ENCODE assay signal across 19 cellular contexts in the genomic region with DNA sequence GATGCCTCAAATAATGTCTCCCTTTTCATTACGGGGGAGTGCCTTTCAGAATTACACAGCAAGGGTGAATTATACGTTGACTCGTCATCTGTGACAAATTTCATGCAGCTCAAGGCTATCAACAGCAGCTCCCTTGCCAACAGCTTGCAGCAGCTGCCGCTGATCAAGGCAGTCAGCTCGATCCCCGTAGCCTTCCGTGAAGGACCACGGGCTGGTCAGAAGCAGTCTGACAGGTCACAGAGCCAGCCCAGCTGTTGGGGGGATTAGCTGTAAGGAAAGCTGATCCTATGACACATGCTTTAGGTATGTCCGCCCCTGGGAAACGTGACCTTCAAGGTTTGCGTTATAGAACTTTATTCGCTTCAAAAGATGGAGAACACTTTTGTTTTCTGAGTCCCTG.
DNase-seq lines count a peak whose midpoint lies in the region; ATAC-seq and TF ChIP-seq lines count a peak whose summit lies in the region.
"Had no signal": no experiment of that assay in that cellular context is flagged by ENCODE, and none has a peak within 500 bp of the region (broad histone marks: within the 10 kb centered on the region; RNA-seq: fewer than 3 reads in every experiment).

No MANE protein-coding gene starts in this region.

- no peak overlapping the region for H3K27ac ChIP-seq in endodermal cell (ENCODE audit: low read depth, low read length)
- H3K27ac ChIP-seq: lower lobe of right lung, thyroid gland had no signal

- H3K4me3 ChIP-seq in WI38 (ENCODE audit: low read depth, low read length): peak overlapping the region; percentile 23; the same call in 1 of the 2 replicates
- no peak overlapping the region for H3K4me3 ChIP-seq in skeletal muscle satellite cell (ENCODE audit: low read length)
- H3K4me3 ChIP-seq in endodermal cell (ENCODE audit: low read length): no peak overlapping the region
- H3K4me3 ChIP-seq: lower lobe of right lung, thyroid gland had no signal

- no peaks in the 10 kb centered on the region for H3K27me3 Mint-ChIP-seq in endodermal cell (ENCODE audit: insufficient read depth)
- no peaks in the 10 kb centered on the region for H3K27me3 Mint-ChIP-seq in activated T-cell treated with anti-CD3 and anti-CD28 coated beads, Interleukin-2, amount 50 U/mL, for 72 hours (ENCODE audit: low read depth)
- H3K27me3 Mint-ChIP-seq: activated CD4-positive, alpha-beta T cell treated with anti-CD3 and anti-CD28 coated beads for 36 hours; activated naive CD4-positive, alpha-beta T cell treated with anti-CD3 and anti-CD28 coated beads, Interleukin-2, amount 50 U/mL, for 24 hours had no signal

- peak; percentile 26 for DNase-seq in HT1080 (ENCODE audit: low read depth)
- peak; percentile 28 to 48 for DNase-seq in left colon
- DNase-seq in endodermal cell: no peak
- no peak for DNase-seq in RPMI8226
- DNase-seq in activated T-cell treated with anti-CD3 and anti-CD28 coated beads, Interleukin-2, amount 50 U/mL, for 72 hours: no peak
- DNase-seq: activated CD4-positive, alpha-beta T cell treated with anti-CD3 and anti-CD28 coated beads for 36 hours; activated CD8-positive, alpha-beta memory T cell treated with anti-CD3 and anti-CD28 coated beads, Interleukin-2, amount 50 U/mL, for 48 hours; C1 segment of cervical spinal cord; effector CD4-positive, alpha-beta T cell; lower lobe of right lung; NCI-H187 treated with DMSO at 0.1 percent for 48 hours; nephron progenitor cell; stimulated activated CD4-positive, alpha-beta T cell treated with anti-CD3 and anti-CD28 coated beads, Interleukin-4, amount 100 ng/mL, for 24 hours; thyroid gland had no signal

- H3K36me3 ChIP-seq in skeletal muscle satellite cell (ENCODE audit: insufficient read depth, low read length): no peaks in the 10 kb centered on the region
- no peaks in the 10 kb centered on the region for H3K36me3 ChIP-seq in endodermal cell (ENCODE audit: control insufficient read depth, insufficient read depth, low read length)
- H3K36me3 ChIP-seq: lower lobe of right lung, thyroid gland had no signal

- H3K4me3 Mint-ChIP-seq in endodermal cell: no peak overlapping the region
- H3K4me3 Mint-ChIP-seq in activated T-cell treated with anti-CD3 and anti-CD28 coated beads, Interleukin-2, amount 50 U/mL, for 72 hours: no peak overlapping the region
- H3K4me3 Mint-ChIP-seq: activated CD4-positive, alpha-beta T cell treated with anti-CD3 and anti-CD28 coated beads for 36 hours; activated naive CD4-positive, alpha-beta T cell treated with anti-CD3 and anti-CD28 coated beads, Interleukin-2, amount 50 U/mL, for 24 hours; nephron progenitor cell had no signal

- H3K27ac Mint-ChIP-seq in endodermal cell: no peak overlapping the region
- H3K27ac Mint-ChIP-seq in activated T-cell treated with anti-CD3 and anti-CD28 coated beads, Interleukin-2, amount 50 U/mL, for 72 hours: no peak overlapping the region
- H3K27ac Mint-ChIP-seq: activated CD4-positive, alpha-beta T cell treated with anti-CD3 and anti-CD28 coated beads for 36 hours; activated naive CD4-positive, alpha-beta T cell treated with anti-CD3 and anti-CD28 coated beads, Interleukin-2, amount 50 U/mL, for 24 hours; nephron progenitor cell had no signal

- no peaks in the 10 kb centered on the region for H3K36me3 Mint-ChIP-seq in endodermal cell (ENCODE audit: low read depth)
- H3K36me3 Mint-ChIP-seq in activated T-cell treated with anti-CD3 and anti-CD28 coated beads, Interleukin-2, amount 50 U/mL, for 72 hours (ENCODE audit: insufficient read depth in 2 of 2): peaks cover 11 to 14% of the 10 kb centered on the region in 2 donors
- H3K36me3 Mint-ChIP-seq: activated naive CD4-positive, alpha-beta T cell treated with anti-CD3 and anti-CD28 coated beads, Interleukin-2, amount 50 U/mL, for 24 hours had no signal

- peak overlapping the region; percentile 17 for H3K4me2 ChIP-seq in skeletal muscle satellite cell (ENCODE audit: low read length)

- H3K4me1 ChIP-seq in skeletal muscle satellite cell (ENCODE audit: control insufficient read depth, insufficient read depth, low read length) (no peaks in the 10 kb centered on the region), endodermal cell (ENCODE audit: control insufficient read depth, insufficient read depth, low read length) (no peaks in the 10 kb centered on the region)
- H3K4me1 ChIP-seq: lower lobe of right lung, thyroid gland had no signal

- H3K27me3 ChIP-seq in skeletal muscle satellite cell (ENCODE audit: control insufficient read depth, insufficient read depth, low read length) (no peaks in the 10 kb centered on the region), endodermal cell (ENCODE audit: control insufficient read depth, insufficient read depth, low read length, poor library complexity, severe bottlenecking) (no peaks in the 10 kb centered on the region)
- H3K27me3 ChIP-seq: thyroid gland had no signal

- H3K4me1 Mint-ChIP-seq in endodermal cell: no peaks in the 10 kb centered on the region
- no peaks in the 10 kb centered on the region for H3K4me1 Mint-ChIP-seq in activated T-cell treated with anti-CD3 and anti-CD28 coated beads, Interleukin-2, amount 50 U/mL, for 72 hours (ENCODE audit: low read depth)
- H3K4me1 Mint-ChIP-seq: activated CD4-positive, alpha-beta T cell treated with anti-CD3 and anti-CD28 coated beads for 36 hours; activated naive CD4-positive, alpha-beta T cell treated with anti-CD3 and anti-CD28 coated beads, Interleukin-2, amount 50 U/mL, for 24 hours; nephron progenitor cell had no signal

- intact Hi-C loops in left colon (cut with DNase I, micrococcal nuclease): no loop called here

- peaks cover 80% of the 10 kb centered on the region for H3K9me3 Mint-ChIP-seq in endodermal cell
- H3K9me3 Mint-ChIP-seq in activated T-cell treated with anti-CD3 and anti-CD28 coated beads, Interleukin-2, amount 50 U/mL, for 72 hours: peaks cover 35% of the 10 kb centered on the region in 2 donors

- WGBS in endodermal cell (ENCODE audit: insufficient coverage in 1 of 2, insufficient read length in 1 of 2), 2 experiments: 75 to 81% methylated on average over 12 of the region's 12 CpGs

- H3K9ac ChIP-seq in skeletal muscle satellite cell (ENCODE audit: low read depth, low read length) (no peak overlapping the region), endodermal cell (ENCODE audit: extremely low read depth, low read length, poor library complexity, severe bottlenecking) (no peak overlapping the region)

- H3K9me3 ChIP-seq in skeletal muscle satellite cell (replicated peaks; ENCODE audit: low read length) (peaks cover 3% of the 10 kb centered on the region), endodermal cell (ENCODE audit: control insufficient read depth, low read length) (peaks cover 75% of the 10 kb centered on the region)
- H3K9me3 ChIP-seq: thyroid gland had no signal

- TF ChIP-seq CTCF in WI38 (IDR thresholded peaks at IDR 0.05; ENCODE audit: low read depth, low read length) (no peak), endodermal cell (conservative IDR thresholded peaks at IDR 0.05) (no peak)

- ATAC-seq in left colon: no peak
- no peak for ATAC-seq in GM21619 (IDR thresholded peaks at IDR 0.05; ENCODE audit: unreplicated experiment)
- no peak for ATAC-seq in activated T-cell treated with anti-CD3 and anti-CD28 coated beads, Interleukin-2, amount 50 U/mL, for 72 hours (replicated peaks in 1 of 2)
- ATAC-seq: activated CD4-positive, alpha-beta T cell treated with anti-CD3 and anti-CD28 coated beads for 36 hours; lower lobe of right lung; sciatic nerve had no signal

Comparison
In these comparisons a context has a peak if more than half of its experiments do, and no peak if none do; other contexts are left out.
1. DNase-seq: peak in HT1080 (single experiment) and left colon (2 of 2); none in endodermal cell (single experiment), RPMI8226 (single experiment) and activated T-cell treated with anti-CD3 and anti-CD28 coated beads, Interleukin-2, amount 50 U/mL, for 72 hours (0 of 2).